ENCODE assay signal across 15 cellular contexts in the genomic region with DNA sequence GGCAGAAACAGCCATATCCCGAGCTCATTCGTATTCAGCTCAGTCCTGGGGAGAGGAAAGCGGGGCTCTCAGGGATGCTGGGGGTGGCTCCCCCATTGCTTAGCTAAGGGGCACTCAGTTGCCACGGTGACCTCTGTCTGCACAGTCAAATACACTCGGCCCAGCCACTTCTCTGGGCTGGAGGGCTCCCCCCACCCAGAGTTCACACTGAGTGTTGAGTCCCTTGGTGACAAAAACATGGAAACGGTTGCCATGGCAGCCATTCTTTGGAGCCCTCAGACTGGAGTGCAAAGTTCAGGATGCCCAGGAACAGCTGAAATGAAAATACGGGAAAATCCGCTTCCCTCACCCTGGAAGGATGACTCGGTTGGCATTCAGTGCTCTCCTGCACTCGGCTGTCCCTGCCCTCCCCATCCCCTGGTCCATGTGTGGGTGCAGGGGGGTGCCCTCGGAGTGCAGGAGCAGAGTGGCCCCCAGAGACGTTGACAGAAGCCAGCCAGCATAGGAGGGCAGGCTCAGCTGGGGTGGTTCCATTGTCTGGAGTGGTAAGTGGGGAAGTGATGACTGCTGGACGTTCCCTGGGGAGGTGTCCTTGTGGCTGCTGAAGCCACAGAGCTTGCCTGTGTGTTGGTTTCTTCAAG.
DNase-seq lines count a peak whose midpoint lies in the region; ATAC-seq, FAIRE-seq and TF ChIP-seq lines count a peak whose summit lies in the region.
"Had no signal": no experiment of that assay in that cellular context is flagged by ENCODE, and none has a peak within 500 bp of the region (broad histone marks: within the 10 kb centered on the region; RNA-seq: fewer than 3 reads in every experiment).

No MANE protein-coding gene starts in this region.

- DNase-seq in NCI-H1105 treated with DMSO at 0.1 percent for 48 hours (lab: John Stamatoyannopoulos, UW) (peak; percentile 15), NCI-H1105 (lab: John Stamatoyannopoulos, UW) (no peak), NCI-H748 treated with DMSO at 0.1 percent for 48 hours (lab: John Stamatoyannopoulos, UW) (peak; percentile 31), hepatocyte (ENCODE audit: low spot score) (peak; percentile 67), small intestine (peak; percentile 50), EL (no peak)
- no peak for DNase-seq in activated T-cell treated with anti-CD3 and anti-CD28 coated beads, Interleukin-2, amount 50 U/mL, for 48 hours
- DNase-seq: activated CD4-positive, CD25-positive, alpha-beta regulatory T cell; activated naive CD8-positive, alpha-beta T cell treated with anti-CD3 and anti-CD28 coated beads, Interleukin-2, amount 10 ng/mL, durations not matched to agents 7 days and 5 days; kidney glomerular epithelial cell; NCI-H524; Peyer's patch; transverse colon had no signal

- H3K9me3 ChIP-seq in hepatocyte (ENCODE audit: low read depth) (no peaks in the 10 kb centered on the region), small intestine (ENCODE audit: control insufficient read depth, low read depth) (no peaks in the 10 kb centered on the region)
- H3K9me3 ChIP-seq: Peyer's patch, transverse colon had no signal

- 72% methylated on average over 13 of the region's 13 CpGs for WGBS in hepatocyte (ENCODE audit: low lambda C conversion rate, missing lambda C conversion rate)
- WGBS in small intestine, 3 donors = 47 to 65% (median 60%) methylated on average over 13 of the region's 13 CpGs

- H3K27ac ChIP-seq in hepatocyte (no peak overlapping the region), small intestine (ENCODE audit: low read depth in 1 of 2, low read length in 1 of 2) (no peak overlapping the region)
- H3K27ac ChIP-seq: Peyer's patch had no signal

- no peak for FAIRE-seq in small intestine (lab: Jason Lieb, UNC)
- FAIRE-seq: GM19239 had no signal

- H4K20me1 ChIP-seq in hepatocyte (ENCODE audit: insufficient read depth, poor library complexity, severe bottlenecking) = no peaks in the 10 kb centered on the region

- H3K4me2 ChIP-seq in hepatocyte = no peak overlapping the region

- H3K9me2 ChIP-seq in hepatocyte (replicated peaks; ENCODE audit: insufficient read depth) = no peaks in the 10 kb centered on the region

- no peaks in the 10 kb centered on the region for H3K36me3 ChIP-seq in hepatocyte (replicated peaks; ENCODE audit: insufficient read depth, low read depth)
- H3K36me3 ChIP-seq in small intestine (ENCODE audit: control insufficient read depth in 2 of 2, insufficient read depth in 2 of 2, low read length in 2 of 2) = no peaks in the 10 kb centered on the region
- H3K36me3 ChIP-seq: Peyer's patch, transverse colon had no signal

- H3K4me1 ChIP-seq in hepatocyte (ENCODE audit: insufficient read depth) = peaks cover 25% of the 10 kb centered on the region
- peaks cover 8 to 11% of the 10 kb centered on the region in 2 donors for H3K4me1 ChIP-seq in small intestine (ENCODE audit: control insufficient read depth in 2 of 2, insufficient read depth in 1 of 2, low read depth in 1 of 2, low read length in 1 of 2)

- no peak for ATAC-seq in HG03175 (IDR thresholded peaks at IDR 0.05; ENCODE audit: unreplicated experiment)

- no peak overlapping the region for H3K4me3 ChIP-seq in hepatocyte
- no peak overlapping the region for H3K4me3 ChIP-seq in small intestine (ENCODE audit: low read depth in 1 of 2, low read length in 2 of 2)
- H3K4me3 ChIP-seq: Peyer's patch, transverse colon had no signal

- no peaks in the 10 kb centered on the region for H3K79me2 ChIP-seq in hepatocyte

- no peak for TF ChIP-seq CTCF in hepatocyte (IDR thresholded peaks at IDR 0.05; ENCODE audit: poor library complexity)

- H3K27me3 ChIP-seq in hepatocyte (no peaks in the 10 kb centered on the region), small intestine (ENCODE audit: control insufficient read depth in 2 of 2, insufficient read depth in 2 of 2, low read length in 2 of 2) (no peaks in the 10 kb centered on the region)
- H3K27me3 ChIP-seq: Peyer's patch, transverse colon had no signal

- H2AFZ ChIP-seq in hepatocyte = no peak overlapping the region

Comparison
In these comparisons a context has a peak if more than half of its experiments do, and no peak if none do; other contexts are left out.
1. DNase-seq: peak in NCI-H1105 treated with DMSO at 0.1 percent for 48 hours (single experiment), NCI-H748 treated with DMSO at 0.1 percent for 48 hours (single experiment), hepatocyte (single experiment) and small intestine (single experiment); none in NCI-H1105 (single experiment), EL (single experiment) and activated T-cell treated with anti-CD3 and anti-CD28 coated beads, Interleukin-2, amount 50 U/mL, for 48 hours (0 of 2).